Comparison of ENCODE assay signal across 9 cellular contexts in genomic region chr10:19788075-19788686, GRCh38. TPM values are rescaled to one million over a fixed set of nuclear protein-coding genes. Genes with fewer than 3 reads are reported as not detected.
DNase-seq lines count a peak whose midpoint lies in the region; ATAC-seq and TF ChIP-seq lines count a peak whose summit lies in the region.
"Had no signal": no experiment of that assay in that cellular context is flagged by ENCODE, and none has a peak within 500 bp of the region (broad histone marks: within the 10 kb centered on the region; RNA-seq: fewer than 3 reads in every experiment).

No MANE protein-coding gene starts in this region.

- peak overlapping the region; percentile 49 for H2AFZ ChIP-seq in osteoblast (ENCODE audit: low read length)

- intact Hi-C loops in activated T-helper 2 cell treated with anti-CD3 and anti-CD28 coated beads, Interferon-gamma antibody, Interleukin-2, Interleukin-4, amounts not matched to agents 10 μg/mL and 5 μg/mL and 100 μg/mL, durations not matched to agents 14 hours and 24 hours and 36 hours (cut with micrococcal nuclease), result no loop called here

- CTCF ChIA-PET in AG04449 (lab: Yijun Ruan, JAX), result no interaction called here

- H3K36me3 Mint-ChIP-seq in activated T-helper 2 cell treated with anti-CD3 and anti-CD28 coated beads, Interferon-gamma antibody, Interleukin-2, Interleukin-4, amounts not matched to agents 10 μg/mL and 5 μg/mL and 100 μg/mL, durations not matched to agents 14 hours and 24 hours and 36 hours (ENCODE audit: low read depth), result no peaks in the 10 kb centered on the region
- H3K36me3 Mint-ChIP-seq: memory B cell had no signal

- H3K4me1 ChIP-seq in Peyer's patch, result no peaks in the 10 kb centered on the region
- H3K4me1 ChIP-seq in osteoblast (ENCODE audit: insufficient read depth, low read length), result no peaks in the 10 kb centered on the region

- POLR2A ChIA-PET in AG04449 (lab: Yijun Ruan, JAX), result no interaction called here

- H3K9me3 Mint-ChIP-seq in activated T-helper 2 cell treated with anti-CD3 and anti-CD28 coated beads, Interferon-gamma antibody, Interleukin-2, Interleukin-4, amounts not matched to agents 10 μg/mL and 5 μg/mL and 100 μg/mL, durations not matched to agents 14 hours and 24 hours and 36 hours, result peaks cover 3% of the 10 kb centered on the region

- no peaks in the 10 kb centered on the region for H3K79me2 ChIP-seq in osteoblast (ENCODE audit: insufficient read depth, low read length)

- H3K27me3 Mint-ChIP-seq in activated T-helper 2 cell treated with anti-CD3 and anti-CD28 coated beads, Interferon-gamma antibody, Interleukin-2, Interleukin-4, amounts not matched to agents 10 μg/mL and 5 μg/mL and 100 μg/mL, durations not matched to agents 14 hours and 24 hours and 36 hours (ENCODE audit: low read depth), result no peaks in the 10 kb centered on the region
- H3K27me3 Mint-ChIP-seq: memory B cell had no signal

- peak overlapping the region; percentile 27 for H3K4me2 ChIP-seq in osteoblast (ENCODE audit: insufficient read depth, low read length)

- no peak overlapping the region for H3K27ac ChIP-seq in Peyer's patch
- no peak overlapping the region for H3K27ac ChIP-seq in osteoblast (ENCODE audit: low read depth, low read length)

- TF ChIP-seq CTCF in AG04449 (IDR thresholded peaks at IDR 0.05; ENCODE audit: insufficient read depth, low read length, missing control alignments), result peak; percentile 54
- TF ChIP-seq CTCF in GM10266 (IDR thresholded peaks at IDR 0.05; ENCODE audit: control insufficient read depth, insufficient read depth, low read depth, missing control alignments), result peak; percentile 74
- peak in 5 of 6 experiments; percentile 32 to 76 (median 66) for TF ChIP-seq CTCF in Peyer's patch (IDR thresholded peaks at IDR 0.05)
- peak; percentile 95 for TF ChIP-seq CTCF in epithelial cell of esophagus (IDR thresholded peaks at IDR 0.05; ENCODE audit: insufficient read depth, low read depth, low read length, missing control alignments)
- TF ChIP-seq CTCF in osteoblast (IDR thresholded peaks at IDR 0.05; ENCODE audit: extremely low read depth, low read depth, low read length), result peak; percentile 87

- H3K27ac Mint-ChIP-seq in activated T-helper 2 cell treated with anti-CD3 and anti-CD28 coated beads, Interferon-gamma antibody, Interleukin-2, Interleukin-4, amounts not matched to agents 10 μg/mL and 5 μg/mL and 100 μg/mL, durations not matched to agents 14 hours and 24 hours and 36 hours, result no peak overlapping the region
- H3K27ac Mint-ChIP-seq: memory B cell had no signal

- ATAC-seq in HG03060 (IDR thresholded peaks at IDR 0.05; ENCODE audit: low read depth, unreplicated experiment), result peak; percentile 55

- no peak for DNase-seq in AG04449 (ENCODE audit: low read depth, low spot score)
- peak; percentile 24 for DNase-seq in GM10266 (ENCODE audit: extremely low spot score)
- DNase-seq in Peyer's patch, result peak in 1 of 3 donors; percentile 60
- DNase-seq in epithelial cell of esophagus (ENCODE audit: low read depth), result peak; percentile 66
- DNase-seq in osteoblast (ENCODE audit: insufficient read length, low spot score, missing footprints), result no peak
- no peak for DNase-seq in activated T-helper 2 cell treated with anti-CD3 and anti-CD28 coated beads, Interferon-gamma antibody, Interleukin-2, Interleukin-4, amounts not matched to agents 10 μg/mL and 5 μg/mL and 100 μg/mL, durations not matched to agents 14 hours and 24 hours and 36 hours (ENCODE audit: low spot score)
- DNase-seq in HuH-7 (ENCODE audit: low spot score), result no peak

- H3K36me3 ChIP-seq in Peyer's patch, result no peaks in the 10 kb centered on the region
- no peaks in the 10 kb centered on the region for H3K36me3 ChIP-seq in osteoblast (ENCODE audit: insufficient read depth, low read length)

- H3K4me3 ChIP-seq in AG04449 (ENCODE audit: low read depth, low read length), result no peak overlapping the region
- no peak overlapping the region for H3K4me3 ChIP-seq in Peyer's patch
- H3K4me3 ChIP-seq in epithelial cell of esophagus (ENCODE audit: low read length), result no peak overlapping the region
- H3K4me3 ChIP-seq in osteoblast (ENCODE audit: insufficient read depth, low read length), result no peak overlapping the region

- H3K27me3 ChIP-seq in Peyer's patch (no peaks in the 10 kb centered on the region), osteoblast (ENCODE audit: insufficient read depth, low read length) (no peaks in the 10 kb centered on the region)

- H3K9me3 ChIP-seq in Peyer's patch (no peaks in the 10 kb centered on the region), osteoblast (ENCODE audit: low read depth, low read length) (no peaks in the 10 kb centered on the region)

- no peaks in the 10 kb centered on the region for H3K4me1 Mint-ChIP-seq in activated T-helper 2 cell treated with anti-CD3 and anti-CD28 coated beads, Interferon-gamma antibody, Interleukin-2, Interleukin-4, amounts not matched to agents 10 μg/mL and 5 μg/mL and 100 μg/mL, durations not matched to agents 14 hours and 24 hours and 36 hours (ENCODE audit: low read depth)
- H3K4me1 Mint-ChIP-seq: memory B cell had no signal

- no peaks in the 10 kb centered on the region for H4K20me1 ChIP-seq in osteoblast (ENCODE audit: insufficient read depth, low read length)

- H3K4me3 Mint-ChIP-seq in activated T-helper 2 cell treated with anti-CD3 and anti-CD28 coated beads, Interferon-gamma antibody, Interleukin-2, Interleukin-4, amounts not matched to agents 10 μg/mL and 5 μg/mL and 100 μg/mL, durations not matched to agents 14 hours and 24 hours and 36 hours (ENCODE audit: low read depth), result no peak overlapping the region
- H3K4me3 Mint-ChIP-seq: memory B cell had no signal

- no peak for TF ChIP-seq POLR2A in Peyer's patch (IDR thresholded peaks at IDR 0.05)

RNA-seq across cellular contexts. Expression of gene PLXDC2, which starts 28.1 kb away (rescaled TPM):
- total RNA-seq in Peyer's patch (10 to 100 TPM; 21.2 to 43.2 (median 32.7) TPM), osteoblast (63.3 and 86.9 TPM in 2 replicates)
- total RNA-seq in activated T-helper 2 cell treated with anti-CD3 and anti-CD28 coated beads, Interferon-gamma antibody, Interleukin-2, Interleukin-4, amounts not matched to agents 10 μg/mL and 5 μg/mL and 100 μg/mL, durations not matched to agents 14 hours and 24 hours and 36 hours, result not detected in 2 replicates

Comparison
In these comparisons a context has a peak if more than half of its experiments do, and no peak if none do; other contexts are left out.
1. DNase-seq: peak in GM10266 (single experiment) and epithelial cell of esophagus (single experiment); none in AG04449 (single experiment), osteoblast (single experiment), activated T-helper 2 cell treated with anti-CD3 and anti-CD28 coated beads, Interferon-gamma antibody, Interleukin-2, Interleukin-4, amounts not matched to agents 10 μg/mL and 5 μg/mL and 100 μg/mL, durations not matched to agents 14 hours and 24 hours and 36 hours (single experiment) and HuH-7 (single experiment).
2. RNA of gene PLXDC2, which starts 28.1 kb away (total RNA-seq): 63.3 to 86.9 TPM in osteoblast and 21.2 to 43.2 TPM in Peyer's patch; not detected in activated T-helper 2 cell treated with anti-CD3 and anti-CD28 coated beads, Interferon-gamma antibody, Interleukin-2, Interleukin-4, amounts not matched to agents 10 μg/mL and 5 μg/mL and 100 μg/mL, durations not matched to agents 14 hours and 24 hours and 36 hours; every median in the first group is over 10 times any median in the second.
3. Peak in every context shown above with its lines, with median percentiles within 50 percentile points of each other: CTCF ChIP-seq.